13 cellular contexts compared by ENCODE assay signal in genomic region chr17:63452979-63453551, GRCh38.
"Had no signal": no experiment of that assay in that cellular context is flagged by ENCODE, and none has a peak within 500 bp of the region (broad histone marks: within the 10 kb centered on the region; RNA-seq: fewer than 3 reads in every experiment).

No MANE protein-coding gene starts in this region.

- H3K27ac Mint-ChIP-seq: activated CD4-positive, alpha-beta T cell treated with anti-CD3 and anti-CD28 coated beads, Interleukin-2, amount 10 ng/mL, durations not matched to agents 7 days and 5 days; activated naive CD8-positive, alpha-beta T cell; nephron progenitor cell; stimulated activated memory B cell treated with anti-CD40 and anti-IgM and Interleukin-4, amounts not matched to agents 10 μg/mL and 1 μg/mL and 100 μg/mL, for 72 hours; T-helper 2 cell treated with Interferon-gamma antibody and Interleukin-4, amounts not matched to agents 5 μg/mL and 100 μg/mL, for 36 hours had no signal

- H3K4me3 Mint-ChIP-seq: activated CD4-positive, alpha-beta T cell treated with anti-CD3 and anti-CD28 coated beads, Interleukin-2, amount 10 ng/mL, durations not matched to agents 7 days and 5 days; activated naive CD8-positive, alpha-beta T cell; central memory CD8-positive, alpha-beta T cell; nephron progenitor cell; stimulated activated memory B cell treated with anti-CD40 and anti-IgM and Interleukin-4, amounts not matched to agents 10 μg/mL and 1 μg/mL and 100 μg/mL, for 72 hours; T-helper 2 cell treated with Interferon-gamma antibody and Interleukin-4, amounts not matched to agents 5 μg/mL and 100 μg/mL, for 36 hours had no signal

- H3K9me3 Mint-ChIP-seq: activated CD4-positive, alpha-beta T cell treated with anti-CD3 and anti-CD28 coated beads, Interleukin-2, amount 10 ng/mL, durations not matched to agents 7 days and 5 days; central memory CD8-positive, alpha-beta T cell; stimulated activated memory B cell treated with anti-CD40 and anti-IgM and Interleukin-4, amounts not matched to agents 10 μg/mL and 1 μg/mL and 100 μg/mL, for 72 hours; T-helper 2 cell treated with Interferon-gamma antibody and Interleukin-4, amounts not matched to agents 5 μg/mL and 100 μg/mL, for 36 hours had no signal

- H3K9me3 ChIP-seq: body of pancreas, esophagus squamous epithelium had no signal

- H3K4me3 ChIP-seq: body of pancreas, coronary artery, esophagus squamous epithelium had no signal

- ATAC-seq: stimulated activated memory B cell treated with anti-CD40 and anti-IgM and Interleukin-4, amounts not matched to agents 10 μg/mL and 1 μg/mL and 100 μg/mL, for 72 hours had no signal

- H3K27ac ChIP-seq: body of pancreas, coronary artery, esophagus squamous epithelium had no signal

- DNase-seq: activated CD4-positive, alpha-beta T cell treated with anti-CD3 and anti-CD28 coated beads, Interleukin-2, amount 10 ng/mL, durations not matched to agents 7 days and 5 days; activated gamma-delta T cell treated with Interleukin-2 at 50 U/mL for 16 hours; amniotic stem cell; body of pancreas; effector CD4-positive, alpha-beta T cell; esophagus squamous epithelium; hypothalamus; nephron progenitor cell had no signal

- H3K27me3 ChIP-seq: body of pancreas had no signal

- H3K4me1 Mint-ChIP-seq: central memory CD8-positive, alpha-beta T cell had no signal

- H3K36me3 Mint-ChIP-seq: activated naive CD8-positive, alpha-beta T cell; stimulated activated memory B cell treated with anti-CD40 and anti-IgM and Interleukin-4, amounts not matched to agents 10 μg/mL and 1 μg/mL and 100 μg/mL, for 72 hours had no signal

- H3K36me3 ChIP-seq: esophagus squamous epithelium had no signal
